In the genomic region with DNA sequence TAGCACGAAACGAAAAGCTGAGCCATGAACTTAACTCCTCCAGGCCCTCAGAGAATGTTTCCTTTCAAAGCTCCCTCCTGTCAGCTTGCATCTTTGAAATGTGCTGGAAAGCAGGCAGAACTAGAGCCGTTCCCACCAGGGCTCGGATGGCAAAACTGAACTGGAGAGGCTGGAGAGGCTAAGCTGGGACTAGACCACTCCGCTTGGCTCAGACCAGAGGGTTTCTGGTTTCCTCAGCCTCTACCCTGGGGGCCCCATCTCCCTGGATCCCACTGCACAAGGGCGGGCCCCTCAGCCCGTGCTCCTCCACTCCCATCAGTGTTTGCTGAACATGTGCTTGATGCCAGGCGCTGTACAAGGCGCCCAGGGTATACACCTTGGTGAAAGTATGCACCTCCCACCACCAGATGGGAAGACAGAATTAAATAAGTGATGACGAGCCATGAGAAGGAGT, we compare ENCODE assay signal across 14 cellular contexts. TPM values are rescaled to one million over a fixed set of nuclear protein-coding genes. Genes with fewer than 3 reads are reported as not detected.
DNase-seq lines count a peak whose midpoint lies in the region; ATAC-seq and TF ChIP-seq lines count a peak whose summit lies in the region.
"Had no signal": no experiment of that assay in that cellular context is flagged by ENCODE, and none has a peak within 500 bp of the region (broad histone marks: within the 10 kb centered on the region; RNA-seq: fewer than 3 reads in every experiment).

No MANE protein-coding gene starts in this region.

- no peak overlapping the region for H3K4me2 ChIP-seq in mesenchymal stem cell (ENCODE audit: low read length, poor library complexity, severe bottlenecking)

- H4K8ac ChIP-seq in mesenchymal stem cell (ENCODE audit: low read length) = peak overlapping the region; percentile 22

- intact Hi-C loops in sciatic nerve (cut with DNase I) = no loop called here

- DNase-seq in Peyer's patch = no peak
- DNase-seq in caudate nucleus (lab: John Stamatoyannopoulos, UW) = peak in 5 of 61 donors; percentile 21 to 68 (median 54)
- no peak for DNase-seq in mesenchymal stem cell
- no peak for DNase-seq in activated T-cell treated with anti-CD3 and anti-CD28 coated beads for 4 hours
- DNase-seq in sciatic nerve (ENCODE audit: low spot score) = no peak
- DNase-seq: activated CD4-positive, CD25-positive, alpha-beta regulatory T cell; CD8-positive, alpha-beta memory T cell; H9; Karpas-422; NCI-H2171; stimulated activated CD4-positive, alpha-beta T cell treated with anti-CD3 and anti-CD28 coated beads, Interleukin-2, amount 100 ng/mL, for 48 hours had no signal

- H3K9ac ChIP-seq in mesenchymal stem cell (ENCODE audit: low read length) = peak overlapping the region; percentile 66
- peak overlapping the region in 1 of 2 donors; percentile 29 for H3K9ac ChIP-seq in stomach smooth muscle (ENCODE audit: low read length in 2 of 2)

- no peak overlapping the region for H3K4me3 ChIP-seq in Peyer's patch
- H3K4me3 ChIP-seq in mesenchymal stem cell (ENCODE audit: insufficient read depth in 1 of 2, low read depth in 1 of 2, low read length in 2 of 2) = peak overlapping the region in 1 of 2 experiments; percentile 12
- H3K4me3 ChIP-seq in stomach smooth muscle (ENCODE audit: low read length in 2 of 2) = peak overlapping the region in 1 of 2 donors; percentile 15

- H2AK5ac ChIP-seq in mesenchymal stem cell (ENCODE audit: low read length, severe bottlenecking) = no peak overlapping the region

- no peak overlapping the region for H3K4ac ChIP-seq in mesenchymal stem cell (ENCODE audit: low read depth in 1 of 2, low read length in 2 of 2)

- no peak overlapping the region for H3K23ac ChIP-seq in mesenchymal stem cell (ENCODE audit: low read length in 2 of 2)

- H3K79me1 ChIP-seq in mesenchymal stem cell (replicated peaks; ENCODE audit: low read length, poor library complexity, severe bottlenecking) = peaks cover 25% of the 10 kb centered on the region

- no peak overlapping the region for H2AFZ ChIP-seq in mesenchymal stem cell (ENCODE audit: low read depth, low read length)

- TF ChIP-seq POLR2A in Peyer's patch (IDR thresholded peaks at IDR 0.05) = no peak

- H3K27me3 ChIP-seq in Peyer's patch = no peaks in the 10 kb centered on the region
- H3K27me3 ChIP-seq in mesenchymal stem cell (ENCODE audit: control insufficient read depth in 1 of 2, insufficient read depth in 1 of 2, low read length in 2 of 2) = no peaks in the 10 kb centered on the region
- H3K27me3 ChIP-seq in stomach smooth muscle (ENCODE audit: control insufficient read depth in 1 of 2, insufficient read depth in 2 of 2, low read length in 2 of 2) = no peaks in the 10 kb centered on the region

- no peak overlapping the region for H2BK120ac ChIP-seq in mesenchymal stem cell (ENCODE audit: low read depth, low read length)

- TF ChIP-seq CTCF in Peyer's patch (IDR thresholded peaks at IDR 0.05) = no peak

- H2BK15ac ChIP-seq in mesenchymal stem cell (ENCODE audit: low read depth, poor library complexity, severe bottlenecking) = no peak overlapping the region

- H2BK12ac ChIP-seq in mesenchymal stem cell (ENCODE audit: low read length in 2 of 2) = peak overlapping the region in 1 of 2 experiments; percentile 75

- H3K9me3 ChIP-seq in Peyer's patch (no peaks in the 10 kb centered on the region), mesenchymal stem cell (ENCODE audit: control insufficient read depth, low read length) (no peaks in the 10 kb centered on the region), stomach smooth muscle (ENCODE audit: control insufficient read depth in 2 of 2, low read length in 2 of 2) (no peaks in the 10 kb centered on the region)

- H4K91ac ChIP-seq in mesenchymal stem cell (ENCODE audit: low read length) = peak overlapping the region; percentile 37

- no peak overlapping the region for H2BK5ac ChIP-seq in mesenchymal stem cell (ENCODE audit: low read depth, low read length, poor library complexity, severe bottlenecking)

- 84% methylated on average over 10 of the region's 10 CpGs for WGBS in mesenchymal stem cell

- H3K4me1 ChIP-seq in Peyer's patch (peaks cover 0 to 21% (median 0%) of the 10 kb centered on the region in 4 donors), mesenchymal stem cell (ENCODE audit: control insufficient read depth, insufficient read depth, low read depth, low read length) (peaks cover 51% of the 10 kb centered on the region), stomach smooth muscle (ENCODE audit: control insufficient read depth, insufficient read depth, low read length) (peaks cover 20% of the 10 kb centered on the region)

- H3K27ac ChIP-seq in Peyer's patch (peak overlapping the region; percentile 35 to 67 (median 50)), caudate nucleus (ENCODE audit: low read depth, low read length) (peak overlapping the region; percentile 55), mesenchymal stem cell (ENCODE audit: low read length, poor library complexity, severe bottlenecking) (peak overlapping the region; percentile 44), stomach smooth muscle (ENCODE audit: low read length) (peak overlapping the region; percentile 46)

- H3K14ac ChIP-seq in mesenchymal stem cell (ENCODE audit: low read length in 2 of 2) = no peak overlapping the region

- peaks cover 0 to 98% (median 2%) of the 10 kb centered on the region in 3 donors for H3K36me3 ChIP-seq in Peyer's patch
- H3K36me3 ChIP-seq in mesenchymal stem cell (ENCODE audit: control insufficient read depth in 1 of 2, insufficient read depth in 2 of 2, low read depth in 1 of 2, low read length in 2 of 2) = peaks cover 62 to 85% of the 10 kb centered on the region in 2 experiments
- peaks cover 59 to 63% of the 10 kb centered on the region in 2 donors for H3K36me3 ChIP-seq in stomach smooth muscle (ENCODE audit: control insufficient read depth in 2 of 2, insufficient read depth in 2 of 2, low read length in 2 of 2)

- H3K18ac ChIP-seq in mesenchymal stem cell (ENCODE audit: low read depth in 1 of 2, low read length in 2 of 2) = peak overlapping the region in 1 of 2 experiments; percentile 46

- ATAC-seq in GM21526 (IDR thresholded peaks at IDR 0.05; ENCODE audit: low FRiP score, unreplicated experiment) (no peak), sciatic nerve (no peak)

RNA-seq across cellular contexts. Expression of a gene that starts 17.9 kb away (rescaled TPM):
- total RNA-seq in Peyer's patch (100 to 1,000 TPM; 143 to 690 (median 479) TPM), sciatic nerve (1,443 TPM)
- polyA plus RNA-seq in mesenchymal stem cell (2013, experiment 1 of 2) = 39.2 TPM
- polyA plus RNA-seq in mesenchymal stem cell (2013, experiment 2 of 2) = 40.8 TPM
- total RNA-seq: CD8-positive, alpha-beta memory T cell; natural killer cell treated with Interleukin-12 subunit alpha and Interleukin-12 subunit beta and Interleukin-15 and Interleukin-18, amount 100 ng/mL, for 72 hours had no signal

RNA-seq across cellular contexts. Expression of a gene that starts 42.5 kb away (rescaled TPM):
- total RNA-seq in Peyer's patch (100 to 1,000 TPM; 191 to 352 (median 266) TPM), sciatic nerve (80.2 TPM)
- polyA plus RNA-seq in mesenchymal stem cell (2013, experiment 1 of 2) = 50.6 TPM
- 50.3 TPM for polyA plus RNA-seq in mesenchymal stem cell (2013, experiment 2 of 2)
